In the genomic region with DNA sequence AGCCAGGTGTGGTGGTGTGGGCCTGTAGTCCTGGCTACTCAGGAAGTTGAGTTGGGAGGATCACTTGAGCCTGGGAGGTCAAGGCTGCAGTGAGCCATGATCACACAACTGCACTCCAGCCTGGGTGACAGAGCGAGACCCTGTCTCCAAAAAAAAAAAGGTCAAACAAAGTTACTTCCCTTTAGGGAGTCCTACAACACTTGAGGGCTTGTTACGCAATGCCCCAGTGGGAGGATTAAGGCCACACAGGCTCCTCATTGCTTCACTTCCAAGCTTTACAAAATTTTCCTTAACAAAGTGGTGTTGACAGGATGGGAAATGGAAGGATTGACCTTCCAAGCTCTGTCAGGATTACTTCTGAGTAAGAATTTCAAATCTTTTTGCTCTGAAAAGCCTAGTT, we compare ENCODE assay signal across 16 cellular contexts. TPM values are rescaled to one million over a fixed set of nuclear protein-coding genes. Genes with fewer than 3 reads are reported as not detected.
DNase-seq lines count a peak whose midpoint lies in the region; FAIRE-seq and TF ChIP-seq lines count a peak whose summit lies in the region.
"Had no signal": no experiment of that assay in that cellular context is flagged by ENCODE, and none has a peak within 500 bp of the region (broad histone marks: within the 10 kb centered on the region; RNA-seq: fewer than 3 reads in every experiment).

No MANE protein-coding gene starts in this region.

- peak overlapping the region in 4 of 5 experiments; percentile 17 to 100 (median 57) for H3K27ac Mint-ChIP-seq in brain
- H3K27ac Mint-ChIP-seq: neural progenitor cell had no signal

- no peak overlapping the region for H3K4me3 ChIP-seq in BLaER1
- H3K4me3 ChIP-seq: neural progenitor cell had no signal

- TF ChIP-seq CTCF in brain (conservative IDR thresholded peaks at IDR 0.05): no peak

- peak overlapping the region; percentile 51 for H3K27ac ChIP-seq in BLaER1
- H3K27ac ChIP-seq: neural progenitor cell had no signal

- H3K4me2 ChIP-seq in BLaER1: peak overlapping the region; percentile 74
- H3K4me2 ChIP-seq: neural progenitor cell had no signal

- no peaks in the 10 kb centered on the region for H3K36me3 ChIP-seq in BLaER1
- H3K36me3 ChIP-seq: neural progenitor cell had no signal

- H3K9me3 Mint-ChIP-seq in brain: peaks cover 0 to 4% (median 0%) of the 10 kb centered on the region in 5 experiments
- H3K9me3 Mint-ChIP-seq: neural progenitor cell had no signal

- no peaks in the 10 kb centered on the region for H3K36me3 Mint-ChIP-seq in brain
- H3K36me3 Mint-ChIP-seq: neural progenitor cell had no signal

- no peak overlapping the region for H3K4me3 Mint-ChIP-seq in brain
- H3K4me3 Mint-ChIP-seq: neural progenitor cell had no signal

- H3K4me1 ChIP-seq in BLaER1: peaks cover 50% of the 10 kb centered on the region

- no peak overlapping the region for H3K9ac ChIP-seq in BLaER1
- H3K9ac ChIP-seq: neural progenitor cell had no signal

- DNase-seq in M059J (ENCODE audit: low read depth) (peak; percentile 48), medulla oblongata (ENCODE audit: extremely low spot score) (peak; percentile 70), Ammon's horn (ENCODE audit: low spot score) (no peak), H4 (ENCODE audit: low spot score) (no peak), GM12892 (ENCODE audit: insufficient read length) (no peak)
- DNase-seq in effector CD4-positive, alpha-beta T cell: no peak
- DNase-seq: activated gamma-delta T cell, cerebellar nuclear complex, GDM1, kidney glomerular epithelial cell, NCI-H82 had no signal

- H3K4me1 Mint-ChIP-seq in brain: peaks cover 52% of the 10 kb centered on the region

- FAIRE-seq in GM12892 (lab: Jason Lieb, UNC): no peak

- H3K27me3 Mint-ChIP-seq in brain: peaks cover 3% of the 10 kb centered on the region

- H3K27me3 ChIP-seq in BLaER1: no peaks in the 10 kb centered on the region
- H3K27me3 ChIP-seq: neural progenitor cell had no signal

- H4K20me1 ChIP-seq in BLaER1: no peaks in the 10 kb centered on the region

- H3K9me3 ChIP-seq in BLaER1: no peaks in the 10 kb centered on the region

- no peak for TF ChIP-seq POLR2A in GM12892 (IDR thresholded peaks at IDR 0.05; ENCODE audit: low read depth, low read length)

RNA-seq across cellular contexts. Expression of a gene that starts 6.2 kb away (rescaled TPM):
- total RNA-seq in M059J (2014; rRNA removed; shearing (Covaris generic)): 0.34 TPM in 1 of 2 replicates, not detected in the other
- polyA plus RNA-seq in brain (ENCODE audit: insufficient read depth, low read depth, low replicate concordance): 6.9 TPM
- total RNA-seq in H4 (2014; rRNA removed; shearing (Covaris generic)): not detected in 2 replicates
- polyA plus RNA-seq in GM12892 (2012; ENCODE audit: missing spikeins): not detected

RNA-seq across cellular contexts. Expression of a gene that starts 17.5 kb away (rescaled TPM):
- 5.1 and 7.5 TPM in 2 replicates for total RNA-seq in M059J (2014; rRNA removed; shearing (Covaris generic))
- polyA plus RNA-seq in brain (ENCODE audit: insufficient read depth, low read depth, low replicate concordance): 8.7 TPM
- total RNA-seq in H4 (2014; rRNA removed; shearing (Covaris generic)): 5.6 and 8.3 TPM in 2 replicates
- 6.3 TPM for polyA plus RNA-seq in GM12892 (2012; ENCODE audit: missing spikeins)

RNA-seq across cellular contexts. Expression of a gene that starts 30.6 kb away (rescaled TPM):
- total RNA-seq in M059J (2014; rRNA removed; shearing (Covaris generic)): 0.52 and 1.8 TPM in 2 replicates
- polyA plus RNA-seq in brain (ENCODE audit: insufficient read depth, low read depth, low replicate concordance): not detected
- total RNA-seq in H4 (2014; rRNA removed; shearing (Covaris generic)): not detected in 2 replicates
- polyA plus RNA-seq in GM12892 (2012; ENCODE audit: missing spikeins): not detected
- total RNA-seq: fibroblast of lung had no signal
- polyA plus RNA-seq: BJ, fibroblast of lung had no signal

RNA-seq across cellular contexts. Expression of a gene that starts 52.1 kb away (rescaled TPM):
- 0.07 TPM in 1 of 2 replicates, not detected in the other for total RNA-seq in M059J (2014; rRNA removed; shearing (Covaris generic))
- polyA plus RNA-seq in brain (ENCODE audit: insufficient read depth, low read depth, low replicate concordance): 0.54 TPM
- total RNA-seq in H4 (2014; rRNA removed; shearing (Covaris generic)): not detected in 2 replicates
- not detected for polyA plus RNA-seq in GM12892 (2012; ENCODE audit: missing spikeins)
- total RNA-seq: fibroblast of lung had no signal
- polyA plus RNA-seq: BJ, fibroblast of lung had no signal

Comparison
In these comparisons a context has a peak if more than half of its experiments do, and no peak if none do; other contexts are left out.
1. DNase-seq: peak in M059J (single experiment) and medulla oblongata (single experiment); none in Ammon's horn (single experiment), H4 (single experiment), effector CD4-positive, alpha-beta T cell (single experiment) and GM12892 (single experiment).